19 cellular contexts compared by ENCODE assay signal in genomic region chr2:129056959-129057317, GRCh38.
DNase-seq lines count a peak whose midpoint lies in the region; ATAC-seq and TF ChIP-seq lines count a peak whose summit lies in the region.
"Had no signal": no experiment of that assay in that cellular context is flagged by ENCODE, and none has a peak within 500 bp of the region (broad histone marks: within the 10 kb centered on the region; RNA-seq: fewer than 3 reads in every experiment).

No MANE protein-coding gene starts in this region.

- no peak overlapping the region for H3K9ac ChIP-seq in SK-N-SH

- no peaks in the 10 kb centered on the region for H3K9me3 Mint-ChIP-seq in nephron progenitor cell
- H3K9me3 Mint-ChIP-seq in stimulated activated memory B cell treated with anti-CD40 and anti-IgM and Interleukin-4, amounts not matched to agents 10 μg/mL and 1 μg/mL and 100 μg/mL, for 72 hours, result no peaks in the 10 kb centered on the region
- H3K9me3 Mint-ChIP-seq: CD4-positive, alpha-beta T cell had no signal

- POLR2A ChIA-PET in SK-N-SH (lab: Yijun Ruan, JAX), result no interaction called here

- no peak for TF ChIP-seq EP300 in SK-N-SH (IDR thresholded peaks at IDR 0.05; ENCODE audit: borderline replicate concordance in 1 of 2, low read depth in 1 of 2, low read length in 1 of 2)

- no peak overlapping the region for H2AFZ ChIP-seq in SK-N-SH (ENCODE audit: low read depth)

- H3K9me2 ChIP-seq in SK-N-SH, result no peaks in the 10 kb centered on the region

- H3K4me3 ChIP-seq in epithelial cell of esophagus (ENCODE audit: low read length) (no peak overlapping the region), SK-N-SH (ENCODE audit: low read depth in 2 of 2, low read length in 1 of 2) (no peak overlapping the region)
- H3K4me3 ChIP-seq: Peyer's patch had no signal

- peaks cover 0 to 5% of the 10 kb centered on the region in 2 experiments; a peak in 1 of 4 replicates for H3K4me1 ChIP-seq in SK-N-SH (ENCODE audit: control insufficient read depth in 1 of 2, insufficient read depth in 2 of 2, low read depth in 1 of 2, low read length in 1 of 2)
- H3K4me1 ChIP-seq: Peyer's patch had no signal

- H3F3A ChIP-seq in SK-N-SH (replicated peaks; ENCODE audit: insufficient read depth), result no peaks in the 10 kb centered on the region

- H3K4me1 Mint-ChIP-seq in nephron progenitor cell, result peaks cover 23% of the 10 kb centered on the region
- H3K4me1 Mint-ChIP-seq in stimulated activated memory B cell treated with anti-CD40 and anti-IgM and Interleukin-4, amounts not matched to agents 10 μg/mL and 1 μg/mL and 100 μg/mL, for 72 hours, result no peaks in the 10 kb centered on the region

- H3K27me3 Mint-ChIP-seq in nephron progenitor cell (ENCODE audit: low read depth, poor library complexity), result peaks cover under 1% of the 10 kb centered on the region
- no peaks in the 10 kb centered on the region for H3K27me3 Mint-ChIP-seq in stimulated activated memory B cell treated with anti-CD40 and anti-IgM and Interleukin-4, amounts not matched to agents 10 μg/mL and 1 μg/mL and 100 μg/mL, for 72 hours
- H3K27me3 Mint-ChIP-seq: CD4-positive, alpha-beta T cell had no signal

- no peaks in the 10 kb centered on the region for H3K79me2 ChIP-seq in SK-N-SH (ENCODE audit: insufficient read depth)

- no peak for TF ChIP-seq RAD21 in SK-N-SH (IDR thresholded peaks at IDR 0.05; ENCODE audit: low read length)

- 76% methylated on average over 2 of the region's 2 CpGs for WGBS in SK-N-SH (ENCODE audit: low lambda C conversion rate)

- H3K27me3 ChIP-seq in SK-N-SH (ENCODE audit: insufficient read depth), result no peaks in the 10 kb centered on the region
- H3K27me3 ChIP-seq: Peyer's patch had no signal

- TF ChIP-seq CTCF in epithelial cell of esophagus (IDR thresholded peaks at IDR 0.05; ENCODE audit: insufficient read depth, low read depth, low read length, missing control alignments) (no peak), nephron progenitor cell (IDR thresholded peaks at IDR 0.05) (no peak), SK-N-SH (IDR thresholded peaks at IDR 0.05) (no peak)

- DNase-seq in NCI-H69 (lab: John Stamatoyannopoulos, UW), result peak; percentile 8
- peak; percentile 55 for DNase-seq in epithelial cell of esophagus (ENCODE audit: low read depth)
- DNase-seq in nephron progenitor cell, result no peak
- DNase-seq in SK-N-SH, result no peak
- DNase-seq in NCI-H187 (lab: John Stamatoyannopoulos, UW), result no peak
- DNase-seq: CD4-positive, alpha-beta T cell; GF-D8; HFFc6; KG1; NCI-H1092; NCI-H146; NCI-H2107; NCI-H2227 treated with DMSO at 0.1 percent for 48 hours; NCI-H524; Peyer's patch; SIG-M5 had no signal

- no peaks in the 10 kb centered on the region for H3K9me3 ChIP-seq in SK-N-SH
- H3K9me3 ChIP-seq: Peyer's patch had no signal

- H3K4me3 Mint-ChIP-seq in nephron progenitor cell, result no peak overlapping the region
- H3K4me3 Mint-ChIP-seq in stimulated activated memory B cell treated with anti-CD40 and anti-IgM and Interleukin-4, amounts not matched to agents 10 μg/mL and 1 μg/mL and 100 μg/mL, for 72 hours, result no peak overlapping the region
- H3K4me3 Mint-ChIP-seq: CD4-positive, alpha-beta T cell; HFFc6 had no signal

- no peaks in the 10 kb centered on the region for H4K20me1 ChIP-seq in SK-N-SH (ENCODE audit: insufficient read depth)

- CTCF ChIA-PET in SK-N-SH (lab: Yijun Ruan, JAX), result no interaction called here

- ATAC-seq in stimulated activated memory B cell treated with anti-CD40 and anti-IgM and Interleukin-4, amounts not matched to agents 10 μg/mL and 1 μg/mL and 100 μg/mL, for 72 hours, result peak; percentile 32
- no peak for ATAC-seq in GM18498 (IDR thresholded peaks at IDR 0.05; ENCODE audit: unreplicated experiment)
- no peak for ATAC-seq in GM19328 (IDR thresholded peaks at IDR 0.05; ENCODE audit: unreplicated experiment)

- H3K27ac Mint-ChIP-seq in nephron progenitor cell, result peak overlapping the region; percentile 19
- H3K27ac Mint-ChIP-seq in stimulated activated memory B cell treated with anti-CD40 and anti-IgM and Interleukin-4, amounts not matched to agents 10 μg/mL and 1 μg/mL and 100 μg/mL, for 72 hours, result no peak overlapping the region
- H3K27ac Mint-ChIP-seq: CD4-positive, alpha-beta T cell; HFFc6 had no signal

- no peaks in the 10 kb centered on the region for H3K36me3 ChIP-seq in SK-N-SH (replicated peaks in 1 of 2; ENCODE audit: control insufficient read depth in 1 of 2, insufficient read depth in 2 of 2, low read length in 1 of 2)
- H3K36me3 ChIP-seq: Peyer's patch had no signal

- no peak overlapping the region for H3K27ac ChIP-seq in SK-N-SH (ENCODE audit: low read depth in 2 of 2, low read length in 1 of 2)
- H3K27ac ChIP-seq: Peyer's patch had no signal

- no peaks in the 10 kb centered on the region for H3K36me3 Mint-ChIP-seq in nephron progenitor cell (ENCODE audit: low read depth)
- H3K36me3 Mint-ChIP-seq in stimulated activated memory B cell treated with anti-CD40 and anti-IgM and Interleukin-4, amounts not matched to agents 10 μg/mL and 1 μg/mL and 100 μg/mL, for 72 hours, result no peaks in the 10 kb centered on the region

- H3K4me2 ChIP-seq in SK-N-SH, result no peak overlapping the region

TF ChIP-seq in SK-N-SH, 30 proteins besides CTCF, POLR2A, EP300 and RAD21:
- no peak for TF ChIP-seq REST (IDR thresholded peaks at IDR 0.05; ENCODE audit: low read depth, low read length)
- no peak for TF ChIP-seq USF2 (IDR thresholded peaks at IDR 0.05; ENCODE audit: borderline replicate concordance, low read depth, low read length)
- TF ChIP-seq POLR2AphosphoS5 (IDR thresholded peaks at IDR 0.05; ENCODE audit: low read depth, low read length), result no peak
- no peak for TF ChIP-seq NFIC (IDR thresholded peaks at IDR 0.05; ENCODE audit: borderline replicate concordance)
- TF ChIP-seq TEAD4 (IDR thresholded peaks at IDR 0.05; ENCODE audit: borderline replicate concordance, insufficient read depth), result no peak
- no peak for TF ChIP-seq MXI1 (IDR thresholded peaks at IDR 0.05; ENCODE audit: low read depth, low read length)
- no peak for TF ChIP-seq JUND (IDR thresholded peaks at IDR 0.05)
- TF ChIP-seq RCOR1 (IDR thresholded peaks at IDR 0.05; ENCODE audit: low read length), result no peak
- no peak for TF ChIP-seq MEF2A (IDR thresholded peaks at IDR 0.05; ENCODE audit: borderline replicate concordance, low read depth)
- no peak for TF ChIP-seq GABPA (IDR thresholded peaks at IDR 0.05; ENCODE audit: low read depth)
- TF ChIP-seq CHD2 (IDR thresholded peaks at IDR 0.05; ENCODE audit: low read length, partially characterized antibody), result no peak
- no peak for TF ChIP-seq SIN3A (IDR thresholded peaks at IDR 0.05; ENCODE audit: borderline replicate concordance, low read depth, low read length)
- no peak for TF ChIP-seq RXRA (IDR thresholded peaks at IDR 0.05; ENCODE audit: borderline replicate concordance, low read depth)
- no peak for TF ChIP-seq ZBTB33 (IDR thresholded peaks at IDR 0.05; ENCODE audit: borderline replicate concordance, low read depth)

Comparison
In these comparisons a context has a peak if more than half of its experiments do, and no peak if none do; other contexts are left out.
1. DNase-seq: peak in NCI-H69 (single experiment) and epithelial cell of esophagus (single experiment); none in nephron progenitor cell (single experiment), SK-N-SH (single experiment) and NCI-H187 (0 of 2).